ENCODE assay signal across 8 cellular contexts in genomic region chr17:2707721-2708584, GRCh38. TPM values are rescaled to one million over a fixed set of nuclear protein-coding genes. Genes with fewer than 3 reads are reported as not detected.
DNase-seq lines count a peak whose midpoint lies in the region; ATAC-seq and TF ChIP-seq lines count a peak whose summit lies in the region.

No MANE protein-coding gene starts in this region.

- peaks cover 59% of the 10 kb centered on the region for H4K20me1 ChIP-seq in PC-3 (ENCODE audit: low read length)

- H3K9me3 ChIP-seq in PC-3 (ENCODE audit: low read length), result no peaks in the 10 kb centered on the region

- no peaks in the 10 kb centered on the region for H3F3A ChIP-seq in PC-3 (ENCODE audit: low read length, unreplicated experiment)

- no peaks in the 10 kb centered on the region for H3K9me2 ChIP-seq in PC-3 (replicated peaks; ENCODE audit: low read length)

- H3K4me3 ChIP-seq in PC-3 (ENCODE audit: low read length), result no peak overlapping the region
- peak overlapping the region; percentile 90 for H3K4me3 ChIP-seq in epithelial cell of esophagus (ENCODE audit: low read length)

- DNase-seq in EH (ENCODE audit: low read depth) (peak; percentile 26), PC-3 (no peak), epithelial cell of esophagus (ENCODE audit: low read depth) (no peak), nephron progenitor cell (peak; percentile 58), SHP77 treated with DMSO at 0.1 percent for 48 hours (lab: John Stamatoyannopoulos, UW) (no peak), SW480 (ENCODE audit: low spot score) (no peak), cerebellar nuclear complex (lab: John Stamatoyannopoulos, UW) (no peak), NCI-H69 (lab: John Stamatoyannopoulos, UW) (no peak)

- no peak overlapping the region for H3K27ac Mint-ChIP-seq in nephron progenitor cell

- no peaks in the 10 kb centered on the region for H3K36me3 Mint-ChIP-seq in nephron progenitor cell (ENCODE audit: low read depth)

- H3K79me2 ChIP-seq in PC-3 (ENCODE audit: low read length), result peaks cover 78% of the 10 kb centered on the region

- no peak overlapping the region for H2AFZ ChIP-seq in PC-3 (ENCODE audit: low read length)

- POLR2A ChIA-PET in PC-3 (lab: Charles Lee; ENCODE audit: unreplicated experiment), result no interaction called here

- H3K9me3 Mint-ChIP-seq in nephron progenitor cell, result no peaks in the 10 kb centered on the region

- peak overlapping the region; percentile 96; the same call in 1 of the 2 replicates for H3K4me2 ChIP-seq in PC-3 (ENCODE audit: low read length)

- CTCF ChIA-PET in PC-3 (lab: Charles Lee), result no interaction called here

- ATAC-seq in PC-3, result no peak

- no peaks in the 10 kb centered on the region for H3K27me3 ChIP-seq in PC-3 (ENCODE audit: low read length)

- H3K27me3 Mint-ChIP-seq in nephron progenitor cell (ENCODE audit: low read depth, poor library complexity), result peaks cover 10% of the 10 kb centered on the region

- no peaks in the 10 kb centered on the region; the same call in 1 of the 2 replicates for H3K36me3 ChIP-seq in PC-3 (ENCODE audit: low read depth, low read length)

- no peak overlapping the region for H3K27ac ChIP-seq in PC-3 (ENCODE audit: low read length)

- H3K4me3 Mint-ChIP-seq in nephron progenitor cell, result no peak overlapping the region

- H3K4me1 ChIP-seq in PC-3 (ENCODE audit: insufficient read depth, low read length), result peaks cover 20% of the 10 kb centered on the region

- BruUV-seq in PC-3 (replicated peaks; lab: Mats Ljungman, UMichigan), result no TSS peak

- TF ChIP-seq CTCF in PC-3 (conservative IDR thresholded peaks at IDR 0.05; ENCODE audit: low read depth, low read length) (peak; percentile 44), epithelial cell of esophagus (IDR thresholded peaks at IDR 0.05; ENCODE audit: insufficient read depth, low read depth, low read length, missing control alignments) (peak; percentile 42), nephron progenitor cell (IDR thresholded peaks at IDR 0.05) (peak; percentile 45)

- intact Hi-C loops in PC-3 (cut with micrococcal nuclease), result no loop called here

- peaks cover 56% of the 10 kb centered on the region for H3K4me1 Mint-ChIP-seq in nephron progenitor cell

- H3K9ac ChIP-seq in PC-3 (ENCODE audit: low read length), result no peak overlapping the region

RNA-seq across cellular contexts. Expression of gene CLUH, which starts 3.6 kb away (rescaled TPM):
- total RNA-seq in PC-3 (2014; rRNA removed), result 108 and 148 TPM in 2 replicates

RNA-seq across cellular contexts. Expression of gene CCDC92B, which starts 41.5 kb away (rescaled TPM):
- not detected in 2 replicates for total RNA-seq in PC-3 (2014; rRNA removed)

Comparison
In these comparisons a context has a peak if more than half of its experiments do, and no peak if none do; other contexts are left out.
1. DNase-seq: peak in EH (single experiment) and nephron progenitor cell (single experiment); none in PC-3 (single experiment), epithelial cell of esophagus (single experiment), SHP77 treated with DMSO at 0.1 percent for 48 hours (single experiment), SW480 (single experiment), cerebellar nuclear complex (0 of 2) and NCI-H69 (single experiment).
2. Peak in every context shown above with its lines, with median percentiles within 50 percentile points of each other: CTCF ChIP-seq.